In genomic region chr2:218367415-218368149, GRCh38 we compare ENCODE assay signal across 8 cellular contexts. TPM values are rescaled to one million over a fixed set of nuclear protein-coding genes. Genes with fewer than 3 reads are reported as not detected.
DNase-seq lines count a peak whose midpoint lies in the region; ATAC-seq and TF ChIP-seq lines count a peak whose summit lies in the region.

No MANE protein-coding gene starts in this region.

- H3K27me3 Mint-ChIP-seq in glutamatergic neuron (ENCODE audit: unreplicated experiment): peaks cover 3% of the 10 kb centered on the region

- H4K91ac ChIP-seq in trophoblast cell (ENCODE audit: low read depth, low read length): peak overlapping the region; percentile 90

- H3K9me3 Mint-ChIP-seq in glutamatergic neuron (ENCODE audit: unreplicated experiment): no peaks in the 10 kb centered on the region

- H3K23ac ChIP-seq in trophoblast cell (ENCODE audit: low read length): no peak overlapping the region

- peak overlapping the region; percentile 63 for H3K4me3 ChIP-seq in trophoblast cell (ENCODE audit: low read depth, low read length)
- peak overlapping the region; percentile 40 to 67 (median 46) for H3K4me3 ChIP-seq in transverse colon

- H3K79me2 ChIP-seq in trophoblast cell (ENCODE audit: control insufficient read depth, insufficient read depth, low read length, poor library complexity): peaks cover 3% of the 10 kb centered on the region

- peak overlapping the region; percentile 65 for H4K12ac ChIP-seq in trophoblast cell (ENCODE audit: low read depth, low read length)

- no peak for TF ChIP-seq EP300 in transverse colon (IDR thresholded peaks at IDR 0.05; ENCODE audit: low read depth)

- peak overlapping the region; percentile 71 for H2AFZ ChIP-seq in trophoblast cell (ENCODE audit: insufficient read depth, low read length, poor library complexity)

- peak; percentile 74 for DNase-seq in activated naive CD4-positive, alpha-beta T cell treated with Interleukin-2 at 50 U/mL for 16 hours
- DNase-seq in glutamatergic neuron (peak; percentile 78), trophoblast cell (peak; percentile 79 to 88), transverse colon (peak; percentile 92), NCI-H1092 (lab: John Stamatoyannopoulos, UW) (no peak)

- H4K8ac ChIP-seq in trophoblast cell (ENCODE audit: low read depth, low read length): peak overlapping the region; percentile 94

- peak; percentile 90 for ATAC-seq in HG02973 (IDR thresholded peaks at IDR 0.05; ENCODE audit: unreplicated experiment)

- peak overlapping the region; percentile 78 for H3K18ac ChIP-seq in trophoblast cell (ENCODE audit: low read length)

- peak overlapping the region; percentile 28 for H3K27ac Mint-ChIP-seq in glutamatergic neuron (ENCODE audit: unreplicated experiment)

- peak; percentile 83 for TF ChIP-seq POLR2A in GM18526 (IDR thresholded peaks at IDR 0.05; ENCODE audit: extremely low read depth, insufficient read length)
- TF ChIP-seq POLR2A in Raji (IDR thresholded peaks at IDR 0.05; ENCODE audit: insufficient read depth, low read depth, low read length): 0 out of 2 replicates have a peak, but pooled peaks have one; percentile 38
- peak; percentile 96 for TF ChIP-seq POLR2A in transverse colon (IDR thresholded peaks at IDR 0.05)

- H3K36me3 ChIP-seq in trophoblast cell (ENCODE audit: control insufficient read depth in 1 of 2, insufficient read depth in 2 of 2, low read length in 2 of 2): no peaks in the 10 kb centered on the region
- no peaks in the 10 kb centered on the region for H3K36me3 ChIP-seq in transverse colon

- H3K9me3 ChIP-seq in trophoblast cell (ENCODE audit: insufficient read depth, low read depth, low read length) (peaks cover 4% of the 10 kb centered on the region), transverse colon (no peaks in the 10 kb centered on the region)

- peaks cover 3% of the 10 kb centered on the region for H3K4me1 Mint-ChIP-seq in glutamatergic neuron (ENCODE audit: low read depth, unreplicated experiment)

- H3K79me1 ChIP-seq in trophoblast cell (ENCODE audit: low read length): peaks cover 6% of the 10 kb centered on the region

- H3K4ac ChIP-seq in trophoblast cell (ENCODE audit: low read depth, low read length): peak overlapping the region; percentile 48

- H3K36me3 Mint-ChIP-seq in glutamatergic neuron (ENCODE audit: unreplicated experiment): no peaks in the 10 kb centered on the region

- no peaks in the 10 kb centered on the region for H3K27me3 ChIP-seq in trophoblast cell (ENCODE audit: insufficient read depth, low read length)
- no peaks in the 10 kb centered on the region for H3K27me3 ChIP-seq in transverse colon

- no peak overlapping the region for H3K9ac ChIP-seq in trophoblast cell (ENCODE audit: low read length)

- peak overlapping the region; percentile 62 for H2BK120ac ChIP-seq in trophoblast cell (ENCODE audit: insufficient read depth, low read length, poor library complexity)

- H2BK12ac ChIP-seq in trophoblast cell (ENCODE audit: low read length): peak overlapping the region; percentile 29

- no CpG with 5 or more reads among the region's 60 CpGs for whole genome bisulfite sequencing in trophoblast cell (ENCODE audit: extremely low coverage, insufficient coverage, insufficient read length)
- WGBS in transverse colon (ENCODE audit: low coverage in 1 of 2), 2 donors: 0 to 3% methylated on average over 1 to 57 of the region's 60 CpGs

- H3K27ac ChIP-seq in trophoblast cell (ENCODE audit: low read depth, low read length) (no peak overlapping the region), transverse colon (peak overlapping the region; percentile 82 to 95 (median 93))

- H3K4me3 Mint-ChIP-seq in glutamatergic neuron (ENCODE audit: unreplicated experiment): peak overlapping the region; percentile 69

- peak overlapping the region; percentile 76 for H3K14ac ChIP-seq in trophoblast cell (ENCODE audit: low read length)

- intact Hi-C loops in transverse colon (cut with DNase I; ENCODE audit: low total_unique reads): no loop called here

- in situ Hi-C loops in transverse colon (cut with MboI; ENCODE audit: low pct_ligation_motif_present in 1 of 4, low pct_unique_long_range_greater_than_20kb in 1 of 4, low sequenced_read_pairs in 3 of 4): no loop called here

- H3K4me2 ChIP-seq in trophoblast cell (ENCODE audit: low read length): peak overlapping the region; percentile 60

- TF ChIP-seq CTCF in glutamatergic neuron (IDR thresholded peaks at IDR 0.05; ENCODE audit: partially characterized antibody, unreplicated experiment) (no peak), transverse colon (IDR thresholded peaks at IDR 0.05) (no peak)

- no peak overlapping the region for H2BK5ac ChIP-seq in trophoblast cell (ENCODE audit: low read depth, low read length, poor library complexity)

- H3K4me1 ChIP-seq in trophoblast cell (ENCODE audit: control insufficient read depth in 1 of 2, insufficient read depth in 2 of 2, low read length in 2 of 2) (peaks cover 0 to 5% of the 10 kb centered on the region in 2 experiments), transverse colon (peaks cover 4 to 25% (median 15%) of the 10 kb centered on the region in 4 donors)

- H2AK5ac ChIP-seq in trophoblast cell (ENCODE audit: low read length): peak overlapping the region; percentile 27

RNA-seq across cellular contexts. Expression of gene CATIP, which starts 10.9 kb away (rescaled TPM):
- total RNA-seq in glutamatergic neuron (ENCODE audit: unreplicated experiment) (not detected), transverse colon (not detected)
- polyA plus RNA-seq in trophoblast cell (2013): 0.14 and 0.17 TPM in 2 replicates

RNA-seq across cellular contexts. Expression of gene SLC11A1, which starts 14.5 kb away (rescaled TPM):
- not detected for total RNA-seq in glutamatergic neuron (ENCODE audit: unreplicated experiment)
- 0.05 and 0.06 TPM in 2 replicates for polyA plus RNA-seq in trophoblast cell (2013)
- 1 to 10 TPM; 2.6 to 8.4 (median 6.3) TPM for total RNA-seq in transverse colon

RNA-seq across cellular contexts. Expression of gene CTDSP1, which starts 32.1 kb away (rescaled TPM):
- total RNA-seq in glutamatergic neuron (ENCODE audit: unreplicated experiment) (9.7 TPM), transverse colon (100 to 1,000 TPM; 132 to 197 (median 173) TPM)
- polyA plus RNA-seq in trophoblast cell (2013): 37.9 and 39.2 TPM in 2 replicates

RNA-seq across cellular contexts. Expression of gene VIL1, which starts 51.3 kb away (rescaled TPM):
- total RNA-seq in glutamatergic neuron (ENCODE audit: unreplicated experiment): not detected
- polyA plus RNA-seq in trophoblast cell (2013): 0.16 and 0.17 TPM in 2 replicates
- 100 to 1,000 TPM; 177 to 541 (median 285) TPM for total RNA-seq in transverse colon

Comparison
In these comparisons a context has a peak if more than half of its experiments do, and no peak if none do; other contexts are left out.
1. POLR2A ChIP-seq: peak in every context shown above with its lines; median percentile 96 in transverse colon; 83 in GM18526; 38 in Raji.
2. RNA of gene CTDSP1, which starts 32.1 kb away (total RNA-seq): 132 to 197 TPM in transverse colon; 9.7 TPM in glutamatergic neuron (single experiment); every median in the first group is over 10 times any median in the second.